ENCODE assay signal across 9 cellular contexts in genomic region chr12:56224954-56225353, GRCh38. TPM values are rescaled to one million over a fixed set of nuclear protein-coding genes. Genes with fewer than 3 reads are reported as not detected.
DNase-seq lines count a peak whose midpoint lies in the region; ATAC-seq and TF ChIP-seq lines count a peak whose summit lies in the region.
"Had no signal": no experiment of that assay in that cellular context is flagged by ENCODE, and none has a peak within 500 bp of the region (broad histone marks: within the 10 kb centered on the region; RNA-seq: fewer than 3 reads in every experiment).

No MANE protein-coding gene starts in this region.

- peak overlapping the region; percentile 60 to 85 for H3K9ac ChIP-seq in duodenal mucosa (ENCODE audit: low read depth in 1 of 2, low read length in 2 of 2)

- TF ChIP-seq CTCF in NB4 (IDR thresholded peaks at IDR 0.05; ENCODE audit: low read depth, low read length): no peak
- no peak for TF ChIP-seq CTCF in neural crest cell (conservative IDR thresholded peaks at IDR 0.05)
- no peak for TF ChIP-seq CTCF in GM10248 (IDR thresholded peaks at IDR 0.05; ENCODE audit: control extremely low read depth, extremely low read depth, low read depth, missing control alignments)

- H3K4me1 ChIP-seq in CD4-positive, CD25-positive, alpha-beta regulatory T cell (ENCODE audit: control insufficient read depth, insufficient read depth, low read length, poor library complexity, severe bottlenecking): peaks cover 44% of the 10 kb centered on the region
- H3K4me1 ChIP-seq in duodenal mucosa (ENCODE audit: control insufficient read depth in 1 of 2, insufficient read depth in 2 of 2, low read length in 2 of 2): peaks cover 24 to 48% of the 10 kb centered on the region in 2 donors

- peak overlapping the region; percentile 90 to 99 (median 94) for H3K4me3 Mint-ChIP-seq in CD4-positive, CD25-positive, alpha-beta regulatory T cell
- H3K4me3 Mint-ChIP-seq in neural crest cell: peak overlapping the region; percentile 90

- H3K36me3 ChIP-seq in CD4-positive, CD25-positive, alpha-beta regulatory T cell (ENCODE audit: control insufficient read depth, insufficient read depth, low read length): peaks cover 5% of the 10 kb centered on the region
- peaks cover 0 to 8% of the 10 kb centered on the region in 2 donors for H3K36me3 ChIP-seq in duodenal mucosa (ENCODE audit: control insufficient read depth in 1 of 2, insufficient read depth in 2 of 2, low read length in 2 of 2)

- CTCF ChIA-PET in GM10248 (lab: Yijun Ruan, JAX): interaction anchor here (1.1 to 2.1 kb wide), 4 partner anchors 18 to 35 kb away, joined by 3 to 7 read pairs (median 6); partner anchors contain the start of genes ANKRD52 and SMARCC2

- H3K36me3 Mint-ChIP-seq in CD4-positive, CD25-positive, alpha-beta regulatory T cell: peaks cover 4% of the 10 kb centered on the region
- no peaks in the 10 kb centered on the region for H3K36me3 Mint-ChIP-seq in neural crest cell (ENCODE audit: low read depth)

- H3K27ac ChIP-seq in CD4-positive, CD25-positive, alpha-beta regulatory T cell (ENCODE audit: insufficient read depth, low read length, poor library complexity, severe bottlenecking): peak overlapping the region; percentile 89
- H3K27ac ChIP-seq in duodenal mucosa (ENCODE audit: low read depth, low read length): no peak overlapping the region

- peak overlapping the region; percentile 90 to 99 (median 90) for H3K27ac Mint-ChIP-seq in CD4-positive, CD25-positive, alpha-beta regulatory T cell
- H3K27ac Mint-ChIP-seq in neural crest cell (ENCODE audit: unreplicated experiment): no peak overlapping the region

- no peak for TF ChIP-seq POLR2A in NB4 (IDR thresholded peaks at IDR 0.05; ENCODE audit: extremely low read depth, insufficient read length)

- DNase-seq in CD4-positive, CD25-positive, alpha-beta regulatory T cell: no peak
- DNase-seq in NB4 (ENCODE audit: low read depth) (no peak), neural crest cell (ENCODE audit: low read depth, low spot score) (no peak), amygdala (lab: John Stamatoyannopoulos, UW) (no peak), GM10248 (ENCODE audit: extremely low spot score) (no peak), AML-193 (lab: John Stamatoyannopoulos, UW) (no peak)
- DNase-seq: SIG-M5 had no signal

- ATAC-seq in CD4-positive, CD25-positive, alpha-beta regulatory T cell (ENCODE audit: low read depth in 2 of 2): no peak
- ATAC-seq in HG02763 (IDR thresholded peaks at IDR 0.05; ENCODE audit: unreplicated experiment): no peak

- POLR2A ChIA-PET in GM10248 (lab: Yijun Ruan, JAX): no interaction called here

- no peaks in the 10 kb centered on the region for H3K27me3 ChIP-seq in CD4-positive, CD25-positive, alpha-beta regulatory T cell (ENCODE audit: control insufficient read depth, insufficient read depth, low read length)
- no peaks in the 10 kb centered on the region for H3K27me3 ChIP-seq in duodenal mucosa (ENCODE audit: control insufficient read depth in 1 of 2, insufficient read depth in 2 of 2, low read length in 2 of 2)

- H3K27me3 Mint-ChIP-seq in CD4-positive, CD25-positive, alpha-beta regulatory T cell: peaks cover 4% of the 10 kb centered on the region
- no peaks in the 10 kb centered on the region for H3K27me3 Mint-ChIP-seq in neural crest cell (ENCODE audit: low read depth)

- no peaks in the 10 kb centered on the region for H3K9me3 Mint-ChIP-seq in CD4-positive, CD25-positive, alpha-beta regulatory T cell
- H3K9me3 Mint-ChIP-seq in neural crest cell: no peaks in the 10 kb centered on the region

- H3K4me1 Mint-ChIP-seq in CD4-positive, CD25-positive, alpha-beta regulatory T cell: peaks cover 17 to 52% (median 39%) of the 10 kb centered on the region in 4 donors
- peaks cover 46% of the 10 kb centered on the region for H3K4me1 Mint-ChIP-seq in neural crest cell

- H3K4me3 ChIP-seq in CD4-positive, CD25-positive, alpha-beta regulatory T cell (ENCODE audit: low read depth, low read length): no peak overlapping the region
- H3K4me3 ChIP-seq in NB4 (ENCODE audit: low read depth, low read length): peak overlapping the region; percentile 92
- peak overlapping the region; percentile 69 to 86 for H3K4me3 ChIP-seq in duodenal mucosa (ENCODE audit: low read depth in 1 of 2, low read length in 2 of 2)

- no peaks in the 10 kb centered on the region for H3K9me3 ChIP-seq in CD4-positive, CD25-positive, alpha-beta regulatory T cell (ENCODE audit: control insufficient read depth in 2 of 2, low read length in 2 of 2)
- H3K9me3 ChIP-seq in duodenal mucosa (ENCODE audit: control insufficient read depth in 1 of 2, low read length in 2 of 2): no peaks in the 10 kb centered on the region

RNA-seq across cellular contexts. Expression of gene NABP2, which starts 0.8 kb away (rescaled TPM):
- 16.9 TPM for total RNA-seq in CD4-positive, CD25-positive, alpha-beta regulatory T cell
- polyA plus RNA-seq in CD4-positive, CD25-positive, alpha-beta regulatory T cell: 1 to 10 TPM; 4.1 to 6.8 (median 5.0) TPM
- 71.8 and 75.7 TPM in 2 replicates for total RNA-seq in neural crest cell

RNA-seq across cellular contexts. Expression of gene RNF41, which starts 3.2 kb away (rescaled TPM):
- 33.7 TPM for total RNA-seq in CD4-positive, CD25-positive, alpha-beta regulatory T cell
- polyA plus RNA-seq in CD4-positive, CD25-positive, alpha-beta regulatory T cell: 10 to 100 TPM; 39.2 to 45.8 (median 45.1) TPM
- total RNA-seq in neural crest cell: 48.3 and 48.6 TPM in 2 replicates

RNA-seq across cellular contexts. Expression of gene SLC39A5, which starts 4.9 kb away (rescaled TPM):
- 2.0 TPM for total RNA-seq in CD4-positive, CD25-positive, alpha-beta regulatory T cell
- polyA plus RNA-seq in CD4-positive, CD25-positive, alpha-beta regulatory T cell: not detected
- total RNA-seq in neural crest cell: 0.65 and 1.0 TPM in 2 replicates

RNA-seq across cellular contexts. Expression of gene ANKRD52, which starts 33.2 kb away (rescaled TPM):
- 40.1 TPM for total RNA-seq in CD4-positive, CD25-positive, alpha-beta regulatory T cell
- 1 to 10 TPM; 5.0 to 7.5 (median 6.4) TPM for polyA plus RNA-seq in CD4-positive, CD25-positive, alpha-beta regulatory T cell
- total RNA-seq in neural crest cell: 61.4 and 68.0 TPM in 2 replicates

RNA-seq across cellular contexts. Expression of gene SMARCC2, which starts 35.7 kb away (rescaled TPM):
- 153 TPM for total RNA-seq in CD4-positive, CD25-positive, alpha-beta regulatory T cell
- 10 to 100 TPM; 46.3 to 64.1 (median 54.1) TPM for polyA plus RNA-seq in CD4-positive, CD25-positive, alpha-beta regulatory T cell
- total RNA-seq in neural crest cell: 164 and 172 TPM in 2 replicates
